Comparison of ENCODE assay signal across 8 cellular contexts in genomic region chr22:19432092-19432844, GRCh38. TPM values are rescaled to one million over a fixed set of nuclear protein-coding genes. Genes with fewer than 3 reads are reported as not detected.
DNase-seq lines count a peak whose midpoint lies in the region; ATAC-seq and TF ChIP-seq lines count a peak whose summit lies in the region.

TSS of gene MRPL40 (plus strand) at chr22:19432545. CDS start at chr22:19432555, 10 bp downstream.

- H3K4me3 Mint-ChIP-seq in chondrocyte (ENCODE audit: unreplicated experiment), result peak within 1 kb of the TSS; percentile 77

- peak; percentile 4 for TF ChIP-seq CTCF in chondrocyte (IDR thresholded peaks at IDR 0.05)

- H3K27ac Mint-ChIP-seq in chondrocyte (ENCODE audit: unreplicated experiment), result peak within 1 kb of the TSS; percentile 93

- ATAC-seq in GM19035 (IDR thresholded peaks at IDR 0.05; ENCODE audit: unreplicated experiment), result peak; percentile 78
- ATAC-seq in HG03342 (IDR thresholded peaks at IDR 0.05; ENCODE audit: unreplicated experiment), result peak; percentile 69

- no peaks in the 10 kb centered on the region for H3K9me3 Mint-ChIP-seq in chondrocyte (ENCODE audit: low read depth)

- peaks cover 4% of the 10 kb centered on the region for H3K36me3 Mint-ChIP-seq in chondrocyte (ENCODE audit: low read depth)

- H3K4me1 Mint-ChIP-seq in chondrocyte (ENCODE audit: low read depth), result peaks cover 49% of the 10 kb centered on the region

- DNase-seq in AML-193 (lab: John Stamatoyannopoulos, UW) (peak; percentile 85 to 88), NCI-H460 (ENCODE audit: extremely low read depth, low read depth) (peak; percentile 88), chondrocyte (ENCODE audit: low spot score) (peak; percentile 99), kidney tubule cell (ENCODE audit: low spot score) (peak; percentile 95)
- peak; percentile 84 to 88 for DNase-seq in activated CD4-positive, alpha-beta T cell treated with anti-CD3 and anti-CD28 coated beads for 24 hours (ENCODE audit: low read depth in 2 of 2)
- DNase-seq in stimulated activated CD4-positive, alpha-beta T cell treated with anti-CD3 and anti-CD28 coated beads, Interleukin-1b, Interleukin-23, amount 100 ng/mL, for 24 hours (ENCODE audit: low read depth in 4 of 4, low spot score in 1 of 4), result peak; percentile 80 to 93 (median 86)

- no peaks in the 10 kb centered on the region for H3K27me3 Mint-ChIP-seq in chondrocyte (ENCODE audit: low read depth)

RNA-seq across cellular contexts. Expression of gene MRPL40, which starts in this region (rescaled TPM):
- total RNA-seq in NCI-H460 (2014; rRNA removed; shearing (Covaris generic)), result 46.1 and 51.3 TPM in 2 replicates
- 26.6 and 28.2 TPM in 2 replicates for polyA plus RNA-seq in NCI-H460 (2014; cell fraction: nucleus; rRNA removed)
- total RNA-seq in chondrocyte, result 21.4 to 22.5 TPM (median 21.8 TPM) in 3 replicates

Comparison
In these comparisons a context has a peak if more than half of its experiments do, and no peak if none do; other contexts are left out.
1. Peak in every context shown above with its lines: DNase-seq and ATAC-seq.